8 cellular contexts compared by ENCODE assay signal in the genomic region with DNA sequence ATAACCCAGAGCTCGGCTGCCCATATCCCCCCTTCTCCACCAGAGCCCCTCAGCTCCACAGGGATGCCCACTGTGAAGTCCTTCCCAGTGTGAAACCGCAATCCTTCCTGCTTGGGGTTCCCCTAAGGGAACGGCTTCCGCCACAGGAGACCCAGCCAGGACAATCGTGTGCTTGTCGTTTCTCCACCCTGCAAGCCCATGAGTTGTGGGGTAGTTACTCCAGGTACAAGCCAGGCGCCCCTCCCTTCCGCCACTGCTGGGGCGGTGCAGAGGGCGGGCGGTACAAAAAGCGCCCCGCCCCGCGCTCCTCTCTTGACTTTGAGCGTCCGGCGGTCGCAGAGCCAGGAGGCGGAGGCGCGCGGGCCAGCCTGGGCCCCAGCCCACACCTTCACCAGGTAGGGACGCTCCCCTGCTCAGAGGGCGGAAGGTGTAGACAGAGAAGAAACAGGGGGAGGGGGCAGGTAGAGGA. TPM values are rescaled to one million over a fixed set of nuclear protein-coding genes. Genes with fewer than 3 reads are reported as not detected.
A peak's percentile ranks its signal among the peaks of the same experiment; 100 is the strongest.
DNase-seq lines count a peak whose midpoint lies in the region; ATAC-seq, FAIRE-seq and TF ChIP-seq lines count a peak whose summit lies in the region.

A gene with protein sequence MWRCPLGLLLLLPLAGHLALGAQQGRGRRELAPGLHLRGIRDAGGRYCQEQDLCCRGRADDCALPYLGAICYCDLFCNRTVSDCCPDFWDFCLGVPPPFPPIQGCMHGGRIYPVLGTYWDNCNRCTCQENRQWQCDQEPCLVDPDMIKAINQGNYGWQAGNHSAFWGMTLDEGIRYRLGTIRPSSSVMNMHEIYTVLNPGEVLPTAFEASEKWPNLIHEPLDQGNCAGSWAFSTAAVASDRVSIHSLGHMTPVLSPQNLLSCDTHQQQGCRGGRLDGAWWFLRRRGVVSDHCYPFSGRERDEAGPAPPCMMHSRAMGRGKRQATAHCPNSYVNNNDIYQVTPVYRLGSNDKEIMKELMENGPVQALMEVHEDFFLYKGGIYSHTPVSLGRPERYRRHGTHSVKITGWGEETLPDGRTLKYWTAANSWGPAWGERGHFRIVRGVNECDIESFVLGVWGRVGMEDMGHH (plus strand): TSS at position 315 of the 469 bp plus-strand sequence. CDS start 634 bp downstream, outside the sequence.

- H3K27ac ChIP-seq in HEK293 (ENCODE audit: extremely low read depth, low read depth, low read length) (no peak within 1 kb of the TSS), K562 (ENCODE audit: extremely low read depth, low read depth, low read length) (no peak within 1 kb of the TSS), spleen (peak within 1 kb of the TSS; percentile 48 to 92 (median 84))

- TF ChIP-seq POLR2A in K562 (conservative IDR thresholded peaks at IDR 0.05) (no peak), spleen (IDR thresholded peaks at IDR 0.05) (peak in 2 of 3 donors; percentile 26 to 43)

- CTCF ChIA-PET in HEK293 (lab: Yijun Ruan, JAX) (interaction anchor here (0.6 kb wide), 1 partner anchor 346 kb away, joined by 3 read pairs; no protein-coding TSS in a partner anchor), K562 (lab: Yijun Ruan, JAX; ENCODE audit: low intra/inter-chr PET ratio) (no interaction called here)

- in situ Hi-C loops in K562 (cut with MboI): no loop called here

- TF ChIP-seq CTCF in HEK293 (tag by site-specific recombination; IDR thresholded peaks at IDR 0.05): no peak
- TF ChIP-seq CTCF in K562 (IDR thresholded peaks at IDR 0.05 in 2 of 3, conservative IDR thresholded peaks at IDR 0.05 in 1 of 3; ENCODE audit: insufficient read depth in 2 of 3, low read depth in 1 of 3, low read length in 3 of 3): no peak
- no peak for TF ChIP-seq CTCF in spleen (IDR thresholded peaks at IDR 0.05 in 8 of 11, conservative IDR thresholded peaks at IDR 0.05 in 3 of 11)

- H3K4me1 ChIP-seq in HEK293 (ENCODE audit: control insufficient read depth, insufficient read depth, low read length) (no peaks in the 10 kb centered on the region), K562 (replicated peaks in 1 of 2; ENCODE audit: control insufficient read depth in 2 of 2, insufficient read depth in 2 of 2, low read length in 2 of 2) (peaks cover 22 to 41% of the 10 kb centered on the region in 2 experiments), spleen (peaks cover 18 to 67% (median 43%) of the 10 kb centered on the region in 6 donors)

- H4K20me1 ChIP-seq in K562 (replicated peaks; ENCODE audit: control insufficient read depth, insufficient read depth, low read length): peaks cover 41% of the 10 kb centered on the region

- H3K4me3 ChIP-seq in HEK293 (ENCODE audit: low read depth, low read length) (no peak within 1 kb of the TSS), K562 (no peak within 1 kb of the TSS), spleen (peak within 1 kb of the TSS; percentile 52 to 85 (median 68))

- H3K9ac ChIP-seq in K562 (ENCODE audit: insufficient read depth in 1 of 2, low read depth in 2 of 2, low read length in 2 of 2): peak within 1 kb of the TSS in 1 of 2 experiments; percentile 69; a peak in 2 of 4 replicates

- no peak for TF ChIP-seq EP300 in K562 (IDR thresholded peaks at IDR 0.05; ENCODE audit: low read length)

- FAIRE-seq in K562 (lab: Jason Lieb, UNC): no peak

- no peak for TF ChIP-seq RAD21 in K562 (CRISPR knock-in tag; conservative IDR thresholded peaks at IDR 0.05 in 1 of 2, IDR thresholded peaks at IDR 0.05 in 1 of 2)

- intact Hi-C loops in K562 (cut with micrococcal nuclease): no loop called here
- intact Hi-C loops in spleen (cut with DNase I; ENCODE audit: low total_unique reads): loop anchor here (10.0 kb wide), 1 partner anchor 219 kb away; no protein-coding TSS in a partner anchor

- no peaks in the 10 kb centered on the region for H3K79me2 ChIP-seq in K562 (ENCODE audit: control insufficient read depth, insufficient read depth, low read length)

- peak; percentile 85 for ATAC-seq in K562
- no peak for ATAC-seq in HG02571 (IDR thresholded peaks at IDR 0.05; ENCODE audit: unreplicated experiment)
- ATAC-seq in GM19397 (IDR thresholded peaks at IDR 0.05; ENCODE audit: unreplicated experiment): no peak

- POLR2A ChIA-PET in HEK293 (lab: Yijun Ruan, JAX) (interaction anchor here (1.0 kb wide), 1 partner anchor 15 kb away, joined by 3 read pairs; no protein-coding TSS in a partner anchor), K562 (lab: Yijun Ruan, JAX) (interaction anchor here (0.5 to 1.5 kb wide), 2 partner anchors 13 to 129 kb away, joined by 3 to 5 read pairs; no protein-coding TSS in a partner anchor)

- peaks cover 3% of the 10 kb centered on the region for H3K9me1 ChIP-seq in K562 (ENCODE audit: control insufficient read depth, insufficient read depth, low read length)

- no TSS peak for BruUV-seq in K562 (replicated peaks; lab: Mats Ljungman, UMichigan)

- peak within 1 kb of the TSS; percentile 53; the same call in 1 of the 2 replicates for H2AFZ ChIP-seq in K562 (ENCODE audit: low read depth, low read length)

- peak within 1 kb of the TSS; percentile 15 for H3K4me2 ChIP-seq in K562 (ENCODE audit: insufficient read depth, low read length)

- H3K36me3 ChIP-seq in HEK293 (ENCODE audit: control insufficient read depth in 2 of 2, insufficient read depth in 1 of 2, low read length in 2 of 2): no peaks in the 10 kb centered on the region
- H3K36me3 ChIP-seq in K562 (ENCODE audit: control insufficient read depth, insufficient read depth, low read length): no peaks in the 10 kb centered on the region
- no peaks in the 10 kb centered on the region for H3K36me3 ChIP-seq in spleen

- H3K27me3 ChIP-seq in K562 (ENCODE audit: control insufficient read depth in 2 of 2, insufficient read depth in 2 of 2, low read length in 2 of 2): peaks cover 11 to 60% of the 10 kb centered on the region in 2 experiments; a peak in 4 of 5 replicates
- H3K27me3 ChIP-seq in spleen (replicated peaks in 1 of 7): peaks cover 0 to 31% (median 6%) of the 10 kb centered on the region in 7 donors

- peak; percentile 58 to 82 (median 73) for DNase-seq in K562 (ENCODE audit: extremely low read depth in 1 of 4, low spot score in 3 of 4)
- peak; percentile 94 for DNase-seq in islet precursor cell
- DNase-seq in spleen: no peak
- DNase-seq in medulla oblongata (ENCODE audit: extremely low spot score): no peak
- DNase-seq in NCI-H2171 treated with DMSO at 0.1 percent for 48 hours (lab: John Stamatoyannopoulos, UW): no peak

- H3K9me3 ChIP-seq in HEK293 (ENCODE audit: control insufficient read depth, insufficient read depth, low read depth, low read length): no peaks in the 10 kb centered on the region
- H3K9me3 ChIP-seq in K562 (replicated peaks; ENCODE audit: control insufficient read depth, insufficient read depth, low read depth, low read length): no peaks in the 10 kb centered on the region
- no peaks in the 10 kb centered on the region for H3K9me3 ChIP-seq in spleen

- WGBS in K562 (ENCODE audit: insufficient coverage, low coverage, missing lambda C conversion rate): 8% methylated on average over 25 of the region's 25 CpGs
- WGBS in spleen, 5 donors: 7 to 15% (median 8%) methylated on average over 25 of the region's 25 CpGs

TF ChIP-seq in HEK293, 187 proteins besides CTCF, POLR2A, EP300 and RAD21 (continues in another document):
- TF ChIP-seq ZFHX2 (tag by site-specific recombination; conservative IDR thresholded peaks at IDR 0.05): 0 out of 2 replicates have a peak, but pooled peaks have one; percentile 21
- TF ChIP-seq SP2 (tag by site-specific recombination; IDR thresholded peaks at IDR 0.05): peak; percentile 13; the same call in 1 of the 2 replicates
- TF ChIP-seq GFI1B (tag by site-specific recombination; IDR thresholded peaks at IDR 0.05): no peak

TF ChIP-seq in K562, 482 proteins besides CTCF, POLR2A, EP300 and RAD21 (continues in another document):
- TF ChIP-seq SIX5 (IDR thresholded peaks at IDR 0.05; ENCODE audit: borderline replicate concordance in 1 of 2, insufficient read depth in 1 of 2, low read depth in 1 of 2, low read length in 2 of 2) (no peak), GATAD2B (IDR thresholded peaks at IDR 0.05; ENCODE audit: borderline replicate concordance) (no peak), NRF1 (conservative IDR thresholded peaks at IDR 0.05 in 1 of 2, IDR thresholded peaks at IDR 0.05 in 1 of 2) (peak; percentile 44 to 45; a peak in 3 of 4 replicates), CTBP1 (IDR thresholded peaks at IDR 0.05; ENCODE audit: borderline replicate concordance) (peak; percentile 21; the same call in 1 of the 2 replicates), ZNF589 (CRISPR knock-in tag; IDR thresholded peaks at IDR 0.05; ENCODE audit: low read depth) (no peak)
- TF ChIP-seq, protein P1, sequence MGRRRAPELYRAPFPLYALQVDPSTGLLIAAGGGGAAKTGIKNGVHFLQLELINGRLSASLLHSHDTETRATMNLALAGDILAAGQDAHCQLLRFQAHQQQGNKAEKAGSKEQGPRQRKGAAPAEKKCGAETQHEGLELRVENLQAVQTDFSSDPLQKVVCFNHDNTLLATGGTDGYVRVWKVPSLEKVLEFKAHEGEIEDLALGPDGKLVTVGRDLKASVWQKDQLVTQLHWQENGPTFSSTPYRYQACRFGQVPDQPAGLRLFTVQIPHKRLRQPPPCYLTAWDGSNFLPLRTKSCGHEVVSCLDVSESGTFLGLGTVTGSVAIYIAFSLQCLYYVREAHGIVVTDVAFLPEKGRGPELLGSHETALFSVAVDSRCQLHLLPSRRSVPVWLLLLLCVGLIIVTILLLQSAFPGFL (CRISPR knock-in tag; IDR thresholded peaks at IDR 0.05): 0 out of 2 replicates have a peak, but pooled peaks have one; percentile 24

RNA-seq across cellular contexts. Expression of the gene that starts here (rescaled TPM):
- 1.2 and 2.6 TPM in 2 replicates for total RNA-seq in K562 (2011; cell fraction: chromatin; rRNA removed; ENCODE audit: low replicate concordance)
- 2.2 and 2.4 TPM in 2 replicates for total RNA-seq in K562 (2011; cell fraction: nucleolus; rRNA removed)
- total RNA-seq in K562 (2011; cell fraction: nucleoplasm; rRNA removed): 0.81 and 1.8 TPM in 2 replicates
- total RNA-seq in K562 (2014; rRNA removed) (0.05 and 0.53 TPM in 2 replicates), K562 (2014; rRNA removed; fragmentation: Illumina TruSeq; extraction: Trizol) (0.07 TPM in 1 of 2 replicates, not detected in the other), K562 (2015; rRNA removed; fragmentation: Illumina TruSeq; extraction: Trizol) (not detected in 2 replicates), K562 (2021) (0.27 and 0.67 TPM in 2 replicates), spleen (100 to 1,000 TPM; 124 to 393 (median 243) TPM)
- polyA plus RNA-seq in K562 (2011; rRNA removed) (0.35 and 1.2 TPM in 2 replicates), K562 (2014; fragmentation: Illumina TruSeq; extraction: Trizol) (0.14 TPM in 1 of 2 replicates, not detected in the other), K562 (2014; fragmentation: Nextera tagmentation; extraction: Ambion mirVana) (not detected), K562 (2014; rRNA removed) (0.04 and 0.16 TPM in 2 replicates), spleen (10 to 100 TPM; 18.5 to 98.9 (median 38.0) TPM)
- polyA plus RNA-seq in K562 (2011; cell fraction: cytosol; rRNA removed): 0.78 and 3.1 TPM in 2 replicates
- 1.3 and 5.8 TPM in 2 replicates for polyA plus RNA-seq in K562 (2011; cell fraction: nucleus; rRNA removed)
- polyA plus RNA-seq in K562 (2012): 0.22 and 0.26 TPM in 2 replicates
- polyA minus RNA-seq in K562 (2011; rRNA and poly(A)+ RNA removed): 1.1 TPM in 1 of 2 replicates, not detected in the other
- 1.1 and 2.3 TPM in 2 replicates for polyA minus RNA-seq in K562 (2011; cell fraction: cytosol; rRNA and poly(A)+ RNA removed)
- polyA minus RNA-seq in K562 (2011; cell fraction: nucleus; rRNA and poly(A)+ RNA removed): 0.56 and 1.6 TPM in 2 replicates

Comparison
In these comparisons a context has a peak if more than half of its experiments do, and no peak if none do; other contexts are left out.
1. RNA of the gene that starts here (total RNA-seq): 124 to 393 TPM in spleen; 0.05 to 2.6 TPM in K562; every median in the first group is over 10 times any median in the second.
2. H3K27ac ChIP-seq: peak in spleen (8 of 8); none in HEK293 (single experiment) and K562 (single experiment).
3. H3K4me3 ChIP-seq: peak in spleen (8 of 8); none in HEK293 (single experiment) and K562 (single experiment).
4. DNase-seq: peak in K562 (4 of 4) and islet precursor cell (single experiment); none in spleen (single experiment), medulla oblongata (single experiment) and NCI-H2171 treated with DMSO at 0.1 percent for 48 hours (single experiment).
5. Of the 44 proteins assayed by ChIP-seq in both K562 and HEK293: peak only in K562: none; only in HEK293: KLF1 and SP2; in both: none; in neither: 42.